ENCODE assay signal across 12 cellular contexts in genomic region chr21:37866027-37866426, GRCh38. TPM values are rescaled to one million over a fixed set of nuclear protein-coding genes. Genes with fewer than 3 reads are reported as not detected.
DNase-seq lines count a peak whose midpoint lies in the region; ATAC-seq and TF ChIP-seq lines count a peak whose summit lies in the region.
"Had no signal": no experiment of that assay in that cellular context is flagged by ENCODE, and none has a peak within 500 bp of the region (broad histone marks: within the 10 kb centered on the region; RNA-seq: fewer than 3 reads in every experiment).

No MANE protein-coding gene starts in this region.

- H3K9me3 Mint-ChIP-seq in dendritic cell treated with granulocyte-macrophage colony-stimulating factor and Interleukin-4, amounts not matched to agents 40 ng/mL and 50 ng/mL, for 4 days = no peaks in the 10 kb centered on the region
- no peaks in the 10 kb centered on the region for H3K9me3 Mint-ChIP-seq in naive thymus-derived CD4-positive, alpha-beta T cell
- H3K9me3 Mint-ChIP-seq in activated naive CD4-positive, alpha-beta T cell treated with anti-CD3 and anti-CD28 coated beads, Interleukin-2, amount 50 U/mL, for 72 hours = no peaks in the 10 kb centered on the region
- H3K9me3 Mint-ChIP-seq: CD8-positive, alpha-beta memory T cell had no signal

- DNase-seq in NB4 (ENCODE audit: low read depth) (peak; percentile 86), NCI-H1092 treated with DMSO at 0.1 percent for 48 hours (lab: John Stamatoyannopoulos, UW) (no peak), NCI-H1105 (lab: John Stamatoyannopoulos, UW) (no peak), dermis blood vessel endothelial cell (no peak)
- DNase-seq in naive thymus-derived CD4-positive, alpha-beta T cell = no peak
- no peak for DNase-seq in activated naive CD4-positive, alpha-beta T cell treated with anti-CD3 and anti-CD28 coated beads, Interleukin-2, amount 50 U/mL, for 72 hours (ENCODE audit: low spot score in 2 of 2)
- DNase-seq: amniotic stem cell; CD8-positive, alpha-beta memory T cell; effector CD4-positive, alpha-beta T cell; NCI-H2029 had no signal

- peaks cover 41% of the 10 kb centered on the region for H3K4me1 Mint-ChIP-seq in dendritic cell treated with granulocyte-macrophage colony-stimulating factor and Interleukin-4, amounts not matched to agents 40 ng/mL and 50 ng/mL, for 4 days (ENCODE audit: low read depth)
- H3K4me1 Mint-ChIP-seq in naive thymus-derived CD4-positive, alpha-beta T cell = peaks cover 0 to 2% (median 0%) of the 10 kb centered on the region in 7 donors
- H3K4me1 Mint-ChIP-seq: CD8-positive, alpha-beta memory T cell had no signal

- no peaks in the 10 kb centered on the region for H3K4me1 ChIP-seq in naive thymus-derived CD4-positive, alpha-beta T cell (ENCODE audit: control insufficient read depth in 2 of 2, insufficient read depth in 2 of 2, low read length in 2 of 2)

- no peak overlapping the region for H3K4me3 Mint-ChIP-seq in dendritic cell treated with granulocyte-macrophage colony-stimulating factor and Interleukin-4, amounts not matched to agents 40 ng/mL and 50 ng/mL, for 4 days
- no peak overlapping the region for H3K4me3 Mint-ChIP-seq in naive thymus-derived CD4-positive, alpha-beta T cell
- H3K4me3 Mint-ChIP-seq: CD8-positive, alpha-beta memory T cell had no signal

- CTCF ChIA-PET in naive thymus-derived CD4-positive, alpha-beta T cell (lab: Charles Lee) = no interaction called here

- H3K9me3 ChIP-seq in naive thymus-derived CD4-positive, alpha-beta T cell (ENCODE audit: control insufficient read depth in 2 of 3, low read length in 3 of 3) = no peaks in the 10 kb centered on the region

- H3K4me3 ChIP-seq in NB4 (ENCODE audit: low read depth, low read length) = no peak overlapping the region
- H3K4me3 ChIP-seq in naive thymus-derived CD4-positive, alpha-beta T cell (ENCODE audit: low read length) = no peak overlapping the region

- peak; percentile 58 for ATAC-seq in GM18519 (IDR thresholded peaks at IDR 0.05; ENCODE audit: low FRiP score, unreplicated experiment)
- peak; percentile 78 for ATAC-seq in naive thymus-derived CD4-positive, alpha-beta T cell
- ATAC-seq in activated naive CD4-positive, alpha-beta T cell treated with anti-CD3 and anti-CD28 coated beads, Interleukin-2, amount 50 U/mL, for 72 hours = no peak

- TF ChIP-seq POLR2A in NB4 (IDR thresholded peaks at IDR 0.05; ENCODE audit: extremely low read depth, insufficient read length) = no peak

- peak overlapping the region; percentile 79 for H3K27ac Mint-ChIP-seq in dendritic cell treated with granulocyte-macrophage colony-stimulating factor and Interleukin-4, amounts not matched to agents 40 ng/mL and 50 ng/mL, for 4 days
- no peak overlapping the region for H3K27ac Mint-ChIP-seq in naive thymus-derived CD4-positive, alpha-beta T cell
- H3K27ac Mint-ChIP-seq in activated naive CD4-positive, alpha-beta T cell treated with anti-CD3 and anti-CD28 coated beads, Interleukin-2, amount 50 U/mL, for 72 hours = no peak overlapping the region

- intact Hi-C loops in dendritic cell treated with granulocyte-macrophage colony-stimulating factor and Interleukin-4, amounts not matched to agents 40 ng/mL and 50 ng/mL, for 4 days (cut with micrococcal nuclease) = loop anchor here (10.0 kb wide), 1 partner anchor 429 kb away; no protein-coding TSS in a partner anchor
- intact Hi-C loops in naive thymus-derived CD4-positive, alpha-beta T cell (cut with micrococcal nuclease) = no loop called here

- no peaks in the 10 kb centered on the region for H3K27me3 Mint-ChIP-seq in dendritic cell treated with granulocyte-macrophage colony-stimulating factor and Interleukin-4, amounts not matched to agents 40 ng/mL and 50 ng/mL, for 4 days
- H3K27me3 Mint-ChIP-seq in naive thymus-derived CD4-positive, alpha-beta T cell = peaks cover 4 to 26% (median 20%) of the 10 kb centered on the region in 5 donors

- no peak for TF ChIP-seq CTCF in NB4 (IDR thresholded peaks at IDR 0.05; ENCODE audit: low read depth, low read length)

- no peak overlapping the region for H3K27ac ChIP-seq in naive thymus-derived CD4-positive, alpha-beta T cell (ENCODE audit: low read depth, low read length)

- H3K36me3 Mint-ChIP-seq in dendritic cell treated with granulocyte-macrophage colony-stimulating factor and Interleukin-4, amounts not matched to agents 40 ng/mL and 50 ng/mL, for 4 days (ENCODE audit: low read depth) = no peaks in the 10 kb centered on the region
- H3K36me3 Mint-ChIP-seq in naive thymus-derived CD4-positive, alpha-beta T cell = no peaks in the 10 kb centered on the region
- H3K36me3 Mint-ChIP-seq in activated naive CD4-positive, alpha-beta T cell treated with anti-CD3 and anti-CD28 coated beads, Interleukin-2, amount 50 U/mL, for 72 hours = no peaks in the 10 kb centered on the region
- H3K36me3 Mint-ChIP-seq: CD8-positive, alpha-beta memory T cell had no signal

- no peaks in the 10 kb centered on the region for H3K36me3 ChIP-seq in naive thymus-derived CD4-positive, alpha-beta T cell (ENCODE audit: control insufficient read depth in 2 of 3, insufficient read depth in 3 of 3, low read length in 3 of 3)

- H3K27me3 ChIP-seq in naive thymus-derived CD4-positive, alpha-beta T cell (ENCODE audit: control insufficient read depth in 2 of 2, insufficient read depth in 2 of 2, low read length in 2 of 2) = no peaks in the 10 kb centered on the region

- POLR2A ChIA-PET in naive thymus-derived CD4-positive, alpha-beta T cell (lab: Charles Lee) = no interaction called here

RNA-seq across cellular contexts. Expression of gene KCNJ6, which starts 50.2 kb away (rescaled TPM):
- not detected for total RNA-seq in naive thymus-derived CD4-positive, alpha-beta T cell
- polyA plus RNA-seq in naive thymus-derived CD4-positive, alpha-beta T cell = under 1 TPM in 1 of 2 donors, not detected in 1; 0.01 TPM
- not detected for total RNA-seq in activated naive CD4-positive, alpha-beta T cell treated with anti-CD3 and anti-CD28 coated beads, Interleukin-2, amount 50 U/mL, for 72 hours
- under 0.01 TPM in 1 of 2 replicates, not detected in the other for total RNA-seq in dermis blood vessel endothelial cell
- total RNA-seq: CD8-positive, alpha-beta memory T cell had no signal
- polyA plus RNA-seq: CD8-positive, alpha-beta memory T cell had no signal

Comparison
In these comparisons a context has a peak if more than half of its experiments do, and no peak if none do; other contexts are left out.
1. ATAC-seq: peak in GM18519 (single experiment) and naive thymus-derived CD4-positive, alpha-beta T cell (single experiment); none in activated naive CD4-positive, alpha-beta T cell treated with anti-CD3 and anti-CD28 coated beads, Interleukin-2, amount 50 U/mL, for 72 hours (0 of 2).